Comparison of ENCODE assay signal across 1 cellular context in the genomic region with DNA sequence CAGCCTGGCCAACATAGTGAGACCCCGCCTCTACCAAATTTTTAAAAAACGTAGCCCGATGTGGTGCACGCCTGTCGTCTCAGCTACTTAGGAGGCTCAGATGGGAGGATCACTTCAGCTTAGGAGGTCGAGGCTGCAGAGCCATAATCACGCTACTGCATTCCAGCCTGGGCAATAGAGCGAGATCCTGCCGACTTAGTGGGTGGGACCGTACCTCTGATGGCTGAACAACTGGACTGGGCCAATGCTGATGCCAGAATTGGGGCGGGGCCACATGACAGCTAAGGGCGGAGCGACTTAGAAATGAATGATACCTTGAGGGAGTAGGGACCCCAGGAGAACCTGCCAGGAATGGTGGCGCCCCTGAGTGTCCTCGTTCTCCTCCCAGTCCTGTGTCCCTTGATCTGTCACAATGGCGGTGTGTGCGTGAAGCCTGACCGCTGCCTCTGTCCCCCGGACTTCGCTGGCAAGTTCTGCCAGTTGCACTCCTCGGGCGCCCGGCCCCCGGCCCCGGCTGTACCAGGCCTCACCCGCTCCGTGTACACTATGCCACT.
TF ChIP-seq lines count a peak whose summit lies in the region.

No MANE protein-coding gene starts in this region.

TF ChIP-seq in HEK293, 187 proteins besides CTCF, POLR2A, EP300 and RAD21 (continued from another document):
- TF ChIP-seq TSHZ1 (tag by site-specific recombination; IDR thresholded peaks at IDR 0.05; ENCODE audit: borderline replicate concordance) (no peak), ZNF121 (tag by site-specific recombination; IDR thresholded peaks at IDR 0.05) (peak; percentile 100), ZBTB7A (tag by site-specific recombination; IDR thresholded peaks at IDR 0.05; ENCODE audit: low read depth) (peak; percentile 59), ZNF416 (tag by site-specific recombination; IDR thresholded peaks at IDR 0.05) (0 out of 2 replicates have a peak, but pooled peaks have one; percentile 10), ZBTB8A (tag by site-specific recombination; IDR thresholded peaks at IDR 0.05) (no peak), ZNF600 (tag by site-specific recombination; IDR thresholded peaks at IDR 0.05) (no peak), GLIS1 (tag by site-specific recombination; IDR thresholded peaks at IDR 0.05) (no peak)
